Comparison of ENCODE assay signal across 8 cellular contexts in genomic region chr19:13169769-13170168, GRCh38. TPM values are rescaled to one million over a fixed set of nuclear protein-coding genes. Genes with fewer than 3 reads are reported as not detected.
DNase-seq lines count a peak whose midpoint lies in the region; ATAC-seq, FAIRE-seq and TF ChIP-seq lines count a peak whose summit lies in the region.
"Had no signal": no experiment of that assay in that cellular context is flagged by ENCODE, and none has a peak within 500 bp of the region (broad histone marks: within the 10 kb centered on the region; RNA-seq: fewer than 3 reads in every experiment).

No MANE protein-coding gene starts in this region.

- no peak for FAIRE-seq in H54 (lab: Jason Lieb, UNC)

- no peaks in the 10 kb centered on the region for H3K27me3 Mint-ChIP-seq in stimulated activated memory B cell treated with anti-CD40 and anti-IgM and Interleukin-4, amounts not matched to agents 10 μg/mL and 1 μg/mL and 100 μg/mL, for 72 hours
- peaks cover under 1% of the 10 kb centered on the region for H3K27me3 Mint-ChIP-seq in glutamatergic neuron (ENCODE audit: unreplicated experiment)

- H3K36me3 ChIP-seq in esophagus squamous epithelium = no peaks in the 10 kb centered on the region

- no peaks in the 10 kb centered on the region for H3K9me3 ChIP-seq in esophagus squamous epithelium

- ATAC-seq in stimulated activated memory B cell treated with anti-CD40 and anti-IgM and Interleukin-4, amounts not matched to agents 10 μg/mL and 1 μg/mL and 100 μg/mL, for 72 hours = no peak

- POLR2A ChIA-PET in RWPE1 (lab: Yijun Ruan, JAX; ENCODE audit: low non-redundant PET) = interaction anchor here (0.5 to 1.0 kb wide), 4 partner anchors 14 to 1266 kb away, joined by 3 to 5 read pairs (median 4); no protein-coding TSS in a partner anchor

- no peak overlapping the region for H3K4me3 Mint-ChIP-seq in stimulated activated memory B cell treated with anti-CD40 and anti-IgM and Interleukin-4, amounts not matched to agents 10 μg/mL and 1 μg/mL and 100 μg/mL, for 72 hours
- no peak overlapping the region for H3K4me3 Mint-ChIP-seq in glutamatergic neuron (ENCODE audit: unreplicated experiment)

- H3K36me3 Mint-ChIP-seq in stimulated activated memory B cell treated with anti-CD40 and anti-IgM and Interleukin-4, amounts not matched to agents 10 μg/mL and 1 μg/mL and 100 μg/mL, for 72 hours = no peaks in the 10 kb centered on the region
- no peaks in the 10 kb centered on the region for H3K36me3 Mint-ChIP-seq in glutamatergic neuron (ENCODE audit: unreplicated experiment)

- no peaks in the 10 kb centered on the region for H3K9me3 Mint-ChIP-seq in stimulated activated memory B cell treated with anti-CD40 and anti-IgM and Interleukin-4, amounts not matched to agents 10 μg/mL and 1 μg/mL and 100 μg/mL, for 72 hours
- H3K9me3 Mint-ChIP-seq in glutamatergic neuron (ENCODE audit: unreplicated experiment) = peaks cover 5% of the 10 kb centered on the region

- H3K27ac ChIP-seq in RWPE1 = peak overlapping the region; percentile 100
- peak overlapping the region; percentile 83 to 97 (median 93) for H3K27ac ChIP-seq in esophagus squamous epithelium
- H3K27ac ChIP-seq: VCaP had no signal

- peak overlapping the region; percentile 96 for H3K27ac Mint-ChIP-seq in stimulated activated memory B cell treated with anti-CD40 and anti-IgM and Interleukin-4, amounts not matched to agents 10 μg/mL and 1 μg/mL and 100 μg/mL, for 72 hours
- no peak overlapping the region for H3K27ac Mint-ChIP-seq in glutamatergic neuron (ENCODE audit: unreplicated experiment)

- H3K4me3 ChIP-seq in esophagus squamous epithelium = no peak overlapping the region

- H3K4me1 Mint-ChIP-seq in stimulated activated memory B cell treated with anti-CD40 and anti-IgM and Interleukin-4, amounts not matched to agents 10 μg/mL and 1 μg/mL and 100 μg/mL, for 72 hours = peaks cover 84% of the 10 kb centered on the region
- H3K4me1 Mint-ChIP-seq in glutamatergic neuron (ENCODE audit: low read depth, unreplicated experiment) = peaks cover 14% of the 10 kb centered on the region

- peak; percentile 89 for DNase-seq in H54 (ENCODE audit: insufficient read length, low spot score)
- DNase-seq in RWPE1 (ENCODE audit: low spot score) = peak; percentile 95
- no peak for DNase-seq in esophagus squamous epithelium (lab: John Stamatoyannopoulos, UW)
- DNase-seq in glutamatergic neuron = no peak
- DNase-seq in effector CD8-positive, alpha-beta T cell (lab: John Stamatoyannopoulos, UW) = no peak
- DNase-seq in activated CD4-positive, alpha-beta T cell treated with anti-CD3 and anti-CD28 coated beads, Interleukin-2, amount 50 U/mL, for 48 hours = no peak

- H3K27me3 ChIP-seq in esophagus squamous epithelium = no peaks in the 10 kb centered on the region

- intact Hi-C loops in esophagus squamous epithelium (cut with DNase I) = loop anchor here (10.0 kb wide), 1 partner anchor 835 kb away; the partner anchor contains the start of gene RFX1

- CTCF ChIA-PET in RWPE1 (lab: Yijun Ruan, JAX) = interaction anchor here (0.6 kb wide), 1 partner anchor 13 kb away, joined by 3 read pairs; no protein-coding TSS in a partner anchor

- TF ChIP-seq CTCF in RWPE1 (conservative IDR thresholded peaks at IDR 0.05; ENCODE audit: low read depth) (no peak), esophagus squamous epithelium (IDR thresholded peaks at IDR 0.05) (no peak), glutamatergic neuron (IDR thresholded peaks at IDR 0.05; ENCODE audit: partially characterized antibody, unreplicated experiment) (no peak)

- 34 to 77% methylated on average over 3 to 5 of the region's 5 CpGs for WGBS in esophagus squamous epithelium, 2 donors

- TF ChIP-seq POLR2A in H54 (IDR thresholded peaks at IDR 0.05; ENCODE audit: low read depth, low read length) (peak; percentile 38), esophagus squamous epithelium (IDR thresholded peaks at IDR 0.05) (no peak)

- H3K4me1 ChIP-seq in esophagus squamous epithelium = peaks cover 48 to 90% (median 80%) of the 10 kb centered on the region in 3 donors

RNA-seq across cellular contexts. Expression of gene IER2, which starts 19.6 kb away (rescaled TPM):
- total RNA-seq in esophagus squamous epithelium (100 to 1,000 TPM in 1 of 4 donors, 10 to 100 TPM in 3; 46.5 to 118 (median 76.9) TPM), glutamatergic neuron (ENCODE audit: unreplicated experiment) (109 TPM)

RNA-seq across cellular contexts. Expression of gene STX10, which starts 19.6 kb away (rescaled TPM):
- 10 to 100 TPM; 50.3 to 80.4 (median 69.3) TPM for total RNA-seq in esophagus squamous epithelium
- total RNA-seq in glutamatergic neuron (ENCODE audit: unreplicated experiment) = 17.2 TPM

RNA-seq across cellular contexts. Expression of gene NACC1, which starts 51.7 kb away (rescaled TPM):
- total RNA-seq in esophagus squamous epithelium (10 to 100 TPM; 26.7 to 45.5 (median 37.1) TPM), glutamatergic neuron (ENCODE audit: unreplicated experiment) (68.6 TPM)

RNA-seq across cellular contexts. Expression of gene TRMT1, which starts 53.2 kb away (rescaled TPM):
- total RNA-seq in esophagus squamous epithelium (10 to 100 TPM; 19.4 to 42.5 (median 29.0) TPM), glutamatergic neuron (ENCODE audit: unreplicated experiment) (29.2 TPM)

Comparison
In these comparisons a context has a peak if more than half of its experiments do, and no peak if none do; other contexts are left out.
1. DNase-seq: peak in H54 (single experiment) and RWPE1 (single experiment); none in esophagus squamous epithelium (single experiment), glutamatergic neuron (single experiment), effector CD8-positive, alpha-beta T cell (single experiment) and activated CD4-positive, alpha-beta T cell treated with anti-CD3 and anti-CD28 coated beads, Interleukin-2, amount 50 U/mL, for 48 hours (0 of 2).